8 cellular contexts compared by ENCODE assay signal in the genomic region with DNA sequence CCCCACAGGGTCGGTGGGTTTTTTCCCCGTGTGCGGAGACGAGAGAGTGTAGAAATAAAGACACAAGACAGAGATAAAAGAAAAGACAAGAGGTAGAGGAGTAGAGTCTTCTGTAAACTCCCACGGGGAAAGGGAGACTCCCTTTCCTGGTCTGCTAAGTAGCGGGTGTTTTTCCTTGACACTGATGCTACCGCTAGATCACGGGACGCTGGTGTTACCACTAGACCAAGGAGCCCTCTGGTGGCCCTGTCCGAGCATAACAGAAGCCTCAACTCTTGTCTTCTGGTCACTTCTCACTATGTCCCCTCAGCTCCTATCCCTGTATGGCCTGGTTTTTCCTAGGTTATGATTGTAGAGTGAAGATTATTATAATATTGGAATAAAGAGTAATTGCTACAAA. TPM values are rescaled to one million over a fixed set of nuclear protein-coding genes. Genes with fewer than 3 reads are reported as not detected.
A peak's percentile ranks its signal among the peaks of the same experiment; 100 is the strongest.
DNase-seq lines count a peak whose midpoint lies in the region; ATAC-seq and TF ChIP-seq lines count a peak whose summit lies in the region.
"Not testable (repeated sequence)": the region's sequence is repeated elsewhere in the genome, so short reads cannot be mapped to it uniquely, and the experiment has no call there.

No MANE protein-coding gene starts in this region.

- intact Hi-C loops in right lobe of liver (cut with DNase I); gastrocnemius medialis (cut with DNase I; ENCODE audit: low total_unique reads): not testable (repeated sequence)

- H3K9me3 ChIP-seq in GM23248 (ENCODE audit: low read depth); right lobe of liver; gastrocnemius medialis: not testable (repeated sequence)

- not testable (repeated sequence) for H3K4me1 ChIP-seq in GM23248 (ENCODE audit: insufficient read depth); right lobe of liver
- peaks cover 12 to 15% of the 10 kb centered on the region in 2 donors for H3K4me1 ChIP-seq in gastrocnemius medialis

- CTCF ChIA-PET in RWPE1 (lab: Yijun Ruan, JAX): not testable (repeated sequence)

- in situ Hi-C loops in GM23248 (cut with MboI); astrocyte of the spinal cord (cut with HindIII; ENCODE audit: low sequenced_read_pairs); gastrocnemius medialis (cut with MboI; ENCODE audit: low sequenced_read_pairs in 4 of 4): not testable (repeated sequence)

- not testable (repeated sequence) for H4K20me1 ChIP-seq in GM23248 (ENCODE audit: insufficient read depth)

- WGBS in GM23248 (ENCODE audit: low coverage in 1 of 2, low lambda C conversion rate in 2 of 2, missing lambda C conversion rate in 2 of 2), 2 experiments: 89 to 90% methylated on average over 10 of the region's 10 CpGs
- WGBS in right lobe of liver (ENCODE audit: insufficient coverage, low coverage, low lambda C conversion rate, missing lambda C conversion rate): 54% methylated on average over 10 of the region's 10 CpGs

- peaks cover 74% of the 10 kb centered on the region for H3K79me2 ChIP-seq in GM23248 (ENCODE audit: insufficient read depth)

- peak; percentile 11 to 48 (median 40) for ATAC-seq in right lobe of liver
- ATAC-seq in gastrocnemius medialis: not testable (repeated sequence)

- H3K36me3 ChIP-seq in GM23248 (ENCODE audit: low read depth); right lobe of liver; gastrocnemius medialis: not testable (repeated sequence)

- H3F3A ChIP-seq in GM23248 (ENCODE audit: insufficient read depth): not testable (repeated sequence)

- DNase-seq in Ammon's horn (ENCODE audit: low spot score) (peak; percentile 25), GM23248 (peak; percentile 40), NCI-H1092 treated with DMSO at 0.1 percent for 48 hours (lab: John Stamatoyannopoulos, UW) (peak; percentile 20), foreskin fibroblast (peak in 1 of 2 donors; percentile 21), right lobe of liver (peak; percentile 47 to 62 (median 59)), gastrocnemius medialis (peak; percentile 13 to 51)
- not testable (repeated sequence) for DNase-seq in RWPE1 (ENCODE audit: low spot score); astrocyte of the spinal cord (ENCODE audit: low read depth, low spot score)

- not testable (repeated sequence) for H3K9me2 ChIP-seq in GM23248 (ENCODE audit: insufficient read depth)

- H3K27ac ChIP-seq in GM23248, RWPE1, right lobe of liver, gastrocnemius medialis: not testable (repeated sequence)

- TF ChIP-seq CTCF in RWPE1 (conservative IDR thresholded peaks at IDR 0.05; ENCODE audit: low read depth) (peak; percentile 41), astrocyte of the spinal cord (IDR thresholded peaks at IDR 0.05; ENCODE audit: low read depth, low read length) (peak; percentile 34), foreskin fibroblast (IDR thresholded peaks at IDR 0.05; ENCODE audit: low read depth, low read length) (peak; percentile 14), right lobe of liver (IDR thresholded peaks at IDR 0.05) (peak; percentile 33 to 55 (median 51)), gastrocnemius medialis (IDR thresholded peaks at IDR 0.05 in 4 of 5, conservative IDR thresholded peaks at IDR 0.05 in 1 of 5) (peak; percentile 19 to 46 (median 25))

- POLR2A ChIA-PET in RWPE1 (lab: Yijun Ruan, JAX; ENCODE audit: low non-redundant PET): not testable (repeated sequence)

- H3K4me2 ChIP-seq in GM23248 (ENCODE audit: unreplicated experiment): not testable (repeated sequence)

- TF ChIP-seq POLR2A in right lobe of liver (IDR thresholded peaks at IDR 0.05); gastrocnemius medialis (IDR thresholded peaks at IDR 0.05): not testable (repeated sequence)

- not testable (repeated sequence) for H3K9ac ChIP-seq in GM23248

- H2AFZ ChIP-seq in GM23248: not testable (repeated sequence)

- not testable (repeated sequence) for H3K4me3 ChIP-seq in GM23248; astrocyte of the spinal cord (ENCODE audit: low read depth, low read length); foreskin fibroblast (ENCODE audit: low read depth in 1 of 2, low read length in 2 of 2); right lobe of liver; gastrocnemius medialis

- H3K27me3 ChIP-seq in GM23248 (replicated peaks; ENCODE audit: insufficient read depth); right lobe of liver; gastrocnemius medialis: not testable (repeated sequence)

RNA-seq across cellular contexts. Expression of a gene that starts 4.6 kb away (rescaled TPM):
- total RNA-seq in GM23248 (2014; rRNA removed; shearing (Covaris generic)): 49.1 and 70.3 TPM in 2 replicates
- polyA plus RNA-seq in GM23248 (2016; fragmentation: Nextera tagmentation; extraction: Ambion mirVana): 38.2 and 42.0 TPM in 2 replicates
- total RNA-seq in right lobe of liver (10 to 100 TPM; 12.0 to 21.7 (median 14.7) TPM), gastrocnemius medialis (10 to 100 TPM; 16.3 to 49.1 (median 20.1) TPM)
